1 cellular context compared by ENCODE assay signal in the genomic region with DNA sequence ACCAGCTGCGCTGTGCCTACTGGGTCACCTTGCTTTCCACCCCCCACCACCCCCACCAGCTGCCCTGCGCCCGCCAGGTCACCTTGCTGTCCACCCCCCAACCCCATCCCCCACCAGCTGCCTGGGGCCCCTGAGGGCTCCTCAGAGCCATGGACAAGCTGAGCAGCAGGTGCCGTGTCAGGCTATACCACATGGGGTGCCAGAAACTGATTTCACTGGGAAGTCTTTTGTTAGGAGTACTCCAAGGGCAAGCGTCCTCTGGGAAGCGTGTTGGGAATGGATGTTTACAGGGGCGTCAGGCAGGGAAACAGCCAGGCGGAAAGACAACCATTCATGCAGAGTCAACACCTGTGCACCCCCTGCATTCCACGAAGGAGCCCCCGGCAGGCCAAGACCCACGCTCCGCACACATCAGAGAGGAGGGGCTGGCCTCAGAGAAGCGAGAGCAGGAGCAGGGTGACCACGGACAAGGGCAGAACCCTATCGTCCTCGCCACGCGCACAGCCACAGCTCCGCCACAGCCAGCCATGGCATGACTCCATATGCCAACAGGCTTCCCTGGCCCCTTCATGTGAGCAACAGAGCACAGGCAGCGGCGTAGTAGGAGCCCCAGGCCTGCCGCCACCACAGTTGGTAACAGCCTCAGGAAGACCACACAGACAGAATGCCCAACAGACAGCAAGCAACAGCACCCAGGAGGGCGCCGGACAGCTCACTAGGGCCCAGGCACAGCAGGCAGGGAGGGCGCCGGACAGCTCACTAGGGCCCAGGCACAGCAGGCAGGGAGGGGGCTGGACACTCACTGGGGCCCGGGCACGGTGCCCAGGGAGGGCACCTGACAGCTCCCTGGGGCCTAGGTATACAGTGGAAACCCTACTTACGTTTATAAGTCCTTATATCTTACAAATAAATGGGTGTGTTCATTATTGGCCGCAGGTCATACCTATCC.
TF ChIP-seq lines count a peak whose summit lies in the region.

No MANE protein-coding gene starts in this region.

TF ChIP-seq in GM23338, 12 proteins besides CTCF, POLR2A, EP300 and RAD21 (continued from another document):
- TF ChIP-seq, protein P1, sequence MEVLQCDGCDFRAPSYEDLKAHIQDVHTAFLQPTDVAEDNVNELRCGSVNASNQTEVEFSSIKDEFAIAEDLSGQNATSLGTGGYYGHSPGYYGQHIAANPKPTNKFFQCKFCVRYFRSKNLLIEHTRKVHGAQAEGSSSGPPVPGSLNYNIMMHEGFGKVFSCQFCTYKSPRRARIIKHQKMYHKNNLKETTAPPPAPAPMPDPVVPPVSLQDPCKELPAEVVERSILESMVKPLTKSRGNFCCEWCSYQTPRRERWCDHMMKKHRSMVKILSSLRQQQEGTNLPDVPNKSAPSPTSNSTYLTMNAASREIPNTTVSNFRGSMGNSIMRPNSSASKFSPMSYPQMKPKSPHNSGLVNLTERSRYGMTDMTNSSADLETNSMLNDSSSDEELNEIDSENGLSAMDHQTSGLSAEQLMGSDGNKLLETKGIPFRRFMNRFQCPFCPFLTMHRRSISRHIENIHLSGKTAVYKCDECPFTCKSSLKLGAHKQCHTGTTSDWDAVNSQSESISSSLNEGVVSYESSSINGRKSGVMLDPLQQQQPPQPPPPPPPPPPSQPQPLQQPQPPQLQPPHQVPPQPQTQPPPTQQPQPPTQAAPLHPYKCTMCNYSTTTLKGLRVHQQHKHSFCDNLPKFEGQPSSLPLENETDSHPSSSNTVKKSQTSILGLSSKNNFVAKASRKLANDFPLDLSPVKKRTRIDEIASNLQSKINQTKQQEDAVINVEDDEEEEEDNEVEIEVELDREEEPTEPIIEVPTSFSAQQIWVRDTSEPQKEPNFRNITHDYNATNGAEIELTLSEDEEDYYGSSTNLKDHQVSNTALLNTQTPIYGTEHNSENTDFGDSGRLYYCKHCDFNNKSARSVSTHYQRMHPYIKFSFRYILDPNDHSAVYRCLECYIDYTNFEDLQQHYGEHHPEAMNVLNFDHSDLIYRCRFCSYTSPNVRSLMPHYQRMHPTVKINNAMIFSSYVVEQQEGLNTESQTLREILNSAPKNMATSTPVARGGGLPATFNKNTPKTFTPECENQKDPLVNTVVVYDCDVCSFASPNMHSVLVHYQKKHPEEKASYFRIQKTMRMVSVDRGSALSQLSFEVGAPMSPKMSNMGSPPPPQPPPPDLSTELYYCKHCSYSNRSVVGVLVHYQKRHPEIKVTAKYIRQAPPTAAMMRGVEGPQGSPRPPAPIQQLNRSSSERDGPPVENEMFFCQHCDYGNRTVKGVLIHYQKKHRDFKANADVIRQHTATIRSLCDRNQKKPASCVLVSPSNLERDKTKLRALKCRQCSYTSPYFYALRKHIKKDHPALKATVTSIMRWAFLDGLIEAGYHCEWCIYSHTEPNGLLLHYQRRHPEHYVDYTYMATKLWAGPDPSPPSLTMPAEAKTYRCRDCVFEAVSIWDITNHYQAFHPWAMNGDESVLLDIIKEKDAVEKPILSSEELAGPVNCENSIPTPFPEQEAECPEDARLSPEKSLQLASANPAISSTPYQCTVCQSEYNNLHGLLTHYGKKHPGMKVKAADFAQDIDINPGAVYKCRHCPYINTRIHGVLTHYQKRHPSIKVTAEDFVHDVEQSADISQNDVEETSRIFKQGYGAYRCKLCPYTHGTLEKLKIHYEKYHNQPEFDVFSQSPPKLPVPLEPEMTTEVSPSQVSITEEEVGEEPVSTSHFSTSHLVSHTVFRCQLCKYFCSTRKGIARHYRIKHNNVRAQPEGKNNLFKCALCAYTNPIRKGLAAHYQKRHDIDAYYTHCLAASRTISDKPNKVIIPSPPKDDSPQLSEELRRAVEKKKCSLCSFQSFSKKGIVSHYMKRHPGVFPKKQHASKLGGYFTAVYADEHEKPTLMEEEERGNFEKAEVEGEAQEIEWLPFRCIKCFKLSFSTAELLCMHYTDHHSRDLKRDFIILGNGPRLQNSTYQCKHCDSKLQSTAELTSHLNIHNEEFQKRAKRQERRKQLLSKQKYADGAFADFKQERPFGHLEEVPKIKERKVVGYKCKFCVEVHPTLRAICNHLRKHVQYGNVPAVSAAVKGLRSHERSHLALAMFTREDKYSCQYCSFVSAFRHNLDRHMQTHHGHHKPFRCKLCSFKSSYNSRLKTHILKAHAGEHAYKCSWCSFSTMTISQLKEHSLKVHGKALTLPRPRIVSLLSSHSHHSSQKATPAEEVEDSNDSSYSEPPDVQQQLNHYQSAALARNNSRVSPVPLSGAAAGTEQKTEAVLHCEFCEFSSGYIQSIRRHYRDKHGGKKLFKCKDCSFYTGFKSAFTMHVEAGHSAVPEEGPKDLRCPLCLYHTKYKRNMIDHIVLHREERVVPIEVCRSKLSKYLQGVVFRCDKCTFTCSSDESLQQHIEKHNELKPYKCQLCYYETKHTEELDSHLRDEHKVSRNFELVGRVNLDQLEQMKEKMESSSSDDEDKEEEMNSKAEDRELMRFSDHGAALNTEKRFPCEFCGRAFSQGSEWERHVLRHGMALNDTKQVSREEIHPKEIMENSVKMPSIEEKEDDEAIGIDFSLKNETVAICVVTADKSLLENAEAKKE (CRISPR knock-in tag; IDR thresholded peaks at IDR 0.05), result no peak
